Comparison of ENCODE assay signal across 1 cellular context in the genomic region with DNA sequence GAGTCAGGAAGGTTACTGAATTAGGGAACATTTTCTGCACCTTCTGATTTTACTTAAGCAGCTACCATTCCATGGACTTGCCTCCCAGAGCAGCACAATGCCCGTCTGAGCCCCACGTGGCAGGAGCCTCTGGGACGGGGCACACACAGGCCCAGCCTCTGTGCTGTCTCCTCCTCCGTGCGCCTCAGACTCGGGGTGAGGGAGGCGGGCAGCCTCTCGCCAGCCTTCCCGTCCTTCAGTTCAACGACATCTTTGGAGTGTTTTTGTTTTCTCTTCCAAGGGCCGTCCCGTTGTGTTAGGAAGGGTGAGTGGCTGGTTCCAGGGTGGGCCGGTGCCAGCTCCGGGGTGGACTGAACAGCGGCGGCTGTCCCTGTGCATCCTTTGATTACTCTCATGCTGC.
TF ChIP-seq lines count a peak whose summit lies in the region.

No MANE protein-coding gene starts in this region.

TF ChIP-seq in IMR-90, 13 proteins besides CTCF, POLR2A, EP300 and RAD21:
- TF ChIP-seq RCOR1 (IDR thresholded peaks at IDR 0.05; ENCODE audit: insufficient replicate concordance, low read length) (no peak), CEBPB (IDR thresholded peaks at IDR 0.05; ENCODE audit: low read depth, low read length) (no peak), MXI1 (IDR thresholded peaks at IDR 0.05; ENCODE audit: borderline replicate concordance, low read depth, low read length) (no peak), ELK1 (IDR thresholded peaks at IDR 0.05; ENCODE audit: borderline replicate concordance, low read depth, low read length) (no peak), MAZ (IDR thresholded peaks at IDR 0.05; ENCODE audit: borderline replicate concordance, low read depth, low read length) (no peak), FOS (IDR thresholded peaks at IDR 0.05; ENCODE audit: low read depth, low read length) (no peak), CHD1 (IDR thresholded peaks at IDR 0.05; ENCODE audit: low read depth, low read length) (no peak), USF2 (IDR thresholded peaks at IDR 0.05; ENCODE audit: low read depth, low read length) (no peak), SMC3 (IDR thresholded peaks at IDR 0.05; ENCODE audit: low read depth, low read length) (no peak), RFX5 (IDR thresholded peaks at IDR 0.05; ENCODE audit: low read depth, low read length) (no peak), MAFK (IDR thresholded peaks at IDR 0.05; ENCODE audit: low read depth, low read length) (no peak), BHLHE40 (IDR thresholded peaks at IDR 0.05; ENCODE audit: low read depth, low read length) (no peak)
